In the genomic region with DNA sequence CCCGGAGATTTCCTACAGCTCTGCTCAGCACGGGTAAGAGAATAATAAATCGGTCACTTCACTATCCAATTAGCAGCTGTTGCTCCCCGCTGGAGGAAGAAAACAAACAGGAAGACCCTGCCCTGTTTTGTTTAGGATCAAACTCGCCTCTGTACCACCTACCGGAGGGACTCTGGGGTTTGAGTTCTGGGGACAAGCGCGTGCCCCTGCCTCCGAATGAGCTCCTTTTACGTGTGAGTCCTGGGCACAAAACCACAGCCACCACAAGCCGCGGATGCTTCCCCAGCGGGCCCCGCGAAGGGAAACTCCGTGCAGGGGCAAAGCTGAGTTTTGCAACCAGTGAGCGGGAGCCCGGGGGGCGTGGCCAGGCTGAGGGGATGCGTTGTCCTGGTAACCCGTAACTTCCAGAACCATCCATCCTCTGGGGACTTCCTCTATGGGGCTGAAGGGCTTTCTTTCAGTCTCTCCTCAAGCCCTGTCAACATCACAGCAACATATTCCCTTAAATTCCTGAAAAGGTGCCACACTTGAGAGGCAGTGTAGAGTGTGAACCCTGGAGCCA, we compare ENCODE assay signal across 8 cellular contexts.
DNase-seq lines count a peak whose midpoint lies in the region; ATAC-seq and TF ChIP-seq lines count a peak whose summit lies in the region.

No MANE protein-coding gene starts in this region.

- intact Hi-C loops in activated CD4-positive, alpha-beta T cell treated with anti-CD3 and anti-CD28 coated beads for 36 hours (cut with DNase I, micrococcal nuclease), result loop anchor here (1.0 to 5.0 kb wide), 2 partner anchors 38 to 113 kb away; no protein-coding TSS in a partner anchor

- H3K36me3 Mint-ChIP-seq in activated CD4-positive, alpha-beta T cell treated with anti-CD3 and anti-CD28 coated beads for 36 hours (ENCODE audit: low read depth), result no peaks in the 10 kb centered on the region

- H3K4me1 Mint-ChIP-seq in activated CD4-positive, alpha-beta T cell treated with anti-CD3 and anti-CD28 coated beads for 36 hours, result peaks cover 28% of the 10 kb centered on the region

- H3K9me3 Mint-ChIP-seq in activated CD4-positive, alpha-beta T cell treated with anti-CD3 and anti-CD28 coated beads for 36 hours (ENCODE audit: low read depth), result no peaks in the 10 kb centered on the region

- peak overlapping the region; percentile 70 for H3K4me3 Mint-ChIP-seq in activated CD4-positive, alpha-beta T cell treated with anti-CD3 and anti-CD28 coated beads for 36 hours

- H3K27ac ChIP-seq in coronary artery, result peak overlapping the region in 1 of 2 donors; percentile 43
- peak overlapping the region; percentile 40 to 43 for H3K27ac ChIP-seq in liver (ENCODE audit: low read depth in 1 of 2, low read length in 2 of 2)

- POLR2A ChIA-PET in activated CD4-positive, alpha-beta T cell treated with anti-CD3 and anti-CD28 coated beads for 36 hours (lab: Charles Lee), result interaction anchor here (0.6 kb wide), 1 partner anchor 319 kb away, joined by 3 read pairs; no protein-coding TSS in a partner anchor

- peaks cover 0 to 8% (median 5%) of the 10 kb centered on the region in 4 donors for H3K4me1 ChIP-seq in liver (ENCODE audit: control insufficient read depth in 4 of 4, insufficient read depth in 4 of 4, low read length in 3 of 4)

- H3K4me3 ChIP-seq in coronary artery, result peak overlapping the region; percentile 59
- H3K4me3 ChIP-seq in liver (ENCODE audit: low read depth in 1 of 3, low read length in 3 of 3), result peak overlapping the region in 2 of 3 donors; percentile 4 to 40

- peak overlapping the region; percentile 90 for H3K27ac Mint-ChIP-seq in activated CD4-positive, alpha-beta T cell treated with anti-CD3 and anti-CD28 coated beads for 36 hours

- H3K9ac ChIP-seq in liver (ENCODE audit: low read depth in 1 of 2, low read length in 2 of 2), result no peak overlapping the region

- H3K27me3 ChIP-seq in liver (ENCODE audit: control insufficient read depth in 4 of 4, insufficient read depth in 4 of 4, low read length in 3 of 4), result no peaks in the 10 kb centered on the region

- TF ChIP-seq CTCF in coronary artery (IDR thresholded peaks at IDR 0.05), result no peak
- TF ChIP-seq CTCF in liver (IDR thresholded peaks at IDR 0.05; ENCODE audit: low read depth, low read length, missing input control), result no peak

- no peaks in the 10 kb centered on the region for H3K9me3 ChIP-seq in liver (ENCODE audit: control insufficient read depth in 4 of 4, low read length in 3 of 4)

- peaks cover 15% of the 10 kb centered on the region for H3K27me3 Mint-ChIP-seq in activated CD4-positive, alpha-beta T cell treated with anti-CD3 and anti-CD28 coated beads for 36 hours

- ATAC-seq in GM18498 (IDR thresholded peaks at IDR 0.05; ENCODE audit: unreplicated experiment) (peak; percentile 65), HG02571 (IDR thresholded peaks at IDR 0.05; ENCODE audit: unreplicated experiment) (peak; percentile 69)
- ATAC-seq in activated CD4-positive, alpha-beta T cell treated with anti-CD3 and anti-CD28 coated beads for 36 hours, result peak; percentile 93

- WGBS in liver, result 3% methylated on average over 21 of the region's 21 CpGs

- TF ChIP-seq RAD21 in liver (IDR thresholded peaks at IDR 0.05), result peak; percentile 19 to 51

- H3K36me3 ChIP-seq in liver (ENCODE audit: control insufficient read depth in 4 of 4, insufficient read depth in 3 of 4, low read depth in 1 of 4, low read length in 3 of 4), result no peaks in the 10 kb centered on the region

- DNase-seq in NCI-H1436 (lab: John Stamatoyannopoulos, UW), result peak; percentile 73
- peak; percentile 96 for DNase-seq in activated CD4-positive, alpha-beta T cell treated with anti-CD3 and anti-CD28 coated beads for 36 hours
- DNase-seq in coronary artery (ENCODE audit: low spot score), result peak; percentile 93
- peak; percentile 86 to 93 for DNase-seq in stimulated activated CD4-positive, alpha-beta T cell treated with anti-CD3 and anti-CD28 coated beads, Interleukin-2, amount 100 ng/mL, for 24 hours
- DNase-seq in NCI-H446 treated with DMSO at 0.1 percent for 48 hours (lab: John Stamatoyannopoulos, UW), result no peak

- CTCF ChIA-PET in activated CD4-positive, alpha-beta T cell treated with anti-CD3 and anti-CD28 coated beads for 36 hours (lab: Charles Lee), result interaction anchor here (0.6 to 1.3 kb wide), 8 partner anchors 9 to 750 kb away, joined by 3 to 5 read pairs (median 4); no protein-coding TSS in a partner anchor

TF ChIP-seq in liver, 16 proteins besides CTCF, POLR2A, EP300 and RAD21:
- TF ChIP-seq, protein P1, sequence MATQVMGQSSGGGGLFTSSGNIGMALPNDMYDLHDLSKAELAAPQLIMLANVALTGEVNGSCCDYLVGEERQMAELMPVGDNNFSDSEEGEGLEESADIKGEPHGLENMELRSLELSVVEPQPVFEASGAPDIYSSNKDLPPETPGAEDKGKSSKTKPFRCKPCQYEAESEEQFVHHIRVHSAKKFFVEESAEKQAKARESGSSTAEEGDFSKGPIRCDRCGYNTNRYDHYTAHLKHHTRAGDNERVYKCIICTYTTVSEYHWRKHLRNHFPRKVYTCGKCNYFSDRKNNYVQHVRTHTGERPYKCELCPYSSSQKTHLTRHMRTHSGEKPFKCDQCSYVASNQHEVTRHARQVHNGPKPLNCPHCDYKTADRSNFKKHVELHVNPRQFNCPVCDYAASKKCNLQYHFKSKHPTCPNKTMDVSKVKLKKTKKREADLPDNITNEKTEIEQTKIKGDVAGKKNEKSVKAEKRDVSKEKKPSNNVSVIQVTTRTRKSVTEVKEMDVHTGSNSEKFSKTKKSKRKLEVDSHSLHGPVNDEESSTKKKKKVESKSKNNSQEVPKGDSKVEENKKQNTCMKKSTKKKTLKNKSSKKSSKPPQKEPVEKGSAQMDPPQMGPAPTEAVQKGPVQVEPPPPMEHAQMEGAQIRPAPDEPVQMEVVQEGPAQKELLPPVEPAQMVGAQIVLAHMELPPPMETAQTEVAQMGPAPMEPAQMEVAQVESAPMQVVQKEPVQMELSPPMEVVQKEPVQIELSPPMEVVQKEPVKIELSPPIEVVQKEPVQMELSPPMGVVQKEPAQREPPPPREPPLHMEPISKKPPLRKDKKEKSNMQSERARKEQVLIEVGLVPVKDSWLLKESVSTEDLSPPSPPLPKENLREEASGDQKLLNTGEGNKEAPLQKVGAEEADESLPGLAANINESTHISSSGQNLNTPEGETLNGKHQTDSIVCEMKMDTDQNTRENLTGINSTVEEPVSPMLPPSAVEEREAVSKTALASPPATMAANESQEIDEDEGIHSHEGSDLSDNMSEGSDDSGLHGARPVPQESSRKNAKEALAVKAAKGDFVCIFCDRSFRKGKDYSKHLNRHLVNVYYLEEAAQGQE (IDR thresholded peaks at IDR 0.05), result no peak
- TF ChIP-seq EGR1 (IDR thresholded peaks at IDR 0.05; ENCODE audit: low read depth in 2 of 2) (no peak), TAF1 (conservative IDR thresholded peaks at IDR 0.05) (no peak), JUND (IDR thresholded peaks at IDR 0.05) (no peak), HNF4A (conservative IDR thresholded peaks at IDR 0.05) (no peak), YY1 (IDR thresholded peaks at IDR 0.05) (peak; percentile 17), NR2F2 (IDR thresholded peaks at IDR 0.05) (no peak), GABPA (IDR thresholded peaks at IDR 0.05 in 1 of 2, conservative IDR thresholded peaks at IDR 0.05 in 1 of 2) (no peak), SP1 (IDR thresholded peaks at IDR 0.05) (peak; percentile 21), FOXA1 (IDR thresholded peaks at IDR 0.05) (no peak)
- TF ChIP-seq, protein P2, sequence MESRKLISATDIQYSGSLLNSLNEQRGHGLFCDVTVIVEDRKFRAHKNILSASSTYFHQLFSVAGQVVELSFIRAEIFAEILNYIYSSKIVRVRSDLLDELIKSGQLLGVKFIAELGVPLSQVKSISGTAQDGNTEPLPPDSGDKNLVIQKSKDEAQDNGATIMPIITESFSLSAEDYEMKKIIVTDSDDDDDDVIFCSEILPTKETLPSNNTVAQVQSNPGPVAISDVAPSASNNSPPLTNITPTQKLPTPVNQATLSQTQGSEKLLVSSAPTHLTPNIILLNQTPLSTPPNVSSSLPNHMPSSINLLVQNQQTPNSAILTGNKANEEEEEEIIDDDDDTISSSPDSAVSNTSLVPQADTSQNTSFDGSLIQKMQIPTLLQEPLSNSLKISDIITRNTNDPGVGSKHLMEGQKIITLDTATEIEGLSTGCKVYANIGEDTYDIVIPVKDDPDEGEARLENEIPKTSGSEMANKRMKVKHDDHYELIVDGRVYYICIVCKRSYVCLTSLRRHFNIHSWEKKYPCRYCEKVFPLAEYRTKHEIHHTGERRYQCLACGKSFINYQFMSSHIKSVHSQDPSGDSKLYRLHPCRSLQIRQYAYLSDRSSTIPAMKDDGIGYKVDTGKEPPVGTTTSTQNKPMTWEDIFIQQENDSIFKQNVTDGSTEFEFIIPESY (IDR thresholded peaks at IDR 0.05), result no peak
